In genomic region chr6:150485559-150486517, GRCh38 we compare ENCODE assay signal across 22 cellular contexts.
DNase-seq lines count a peak whose midpoint lies in the region; ATAC-seq, FAIRE-seq and TF ChIP-seq lines count a peak whose summit lies in the region.
"Had no signal": no experiment of that assay in that cellular context is flagged by ENCODE, and none has a peak within 500 bp of the region (broad histone marks: within the 10 kb centered on the region; RNA-seq: fewer than 3 reads in every experiment).

No MANE protein-coding gene starts in this region.

- H3K4me1 Mint-ChIP-seq in nephron progenitor cell = peaks cover 4% of the 10 kb centered on the region
- H3K4me1 Mint-ChIP-seq: nephron had no signal

- CTCF ChIA-PET in endothelial cell of umbilical vein (lab: Charles Lee) = interaction anchor here (1.1 kb wide), 1 partner anchor 67 kb away, joined by 4 read pairs; no protein-coding TSS in a partner anchor

- H3K9me1 ChIP-seq in endothelial cell of umbilical vein (replicated peaks; ENCODE audit: control insufficient read depth, extremely low read depth, insufficient read depth, low read length) = no peaks in the 10 kb centered on the region

- TSS peak; percentile 86 for BruUV-seq in endothelial cell of umbilical vein (replicated peaks; lab: Mats Ljungman, UMichigan)

- no peak for ATAC-seq in GM21423 (IDR thresholded peaks at IDR 0.05; ENCODE audit: unreplicated experiment)
- ATAC-seq: K562 had no signal

- dilution Hi-C loops in endothelial cell of umbilical vein (cut with MboI; ENCODE audit: extremely low pct_ligation_motif_present, low sequenced_read_pairs) = no loop called here

- H3K27ac ChIP-seq in endothelial cell of umbilical vein (ENCODE audit: insufficient read depth, low read depth, low read length) = no peak overlapping the region
- no peak overlapping the region for H3K27ac ChIP-seq in WERI-Rb-1
- H3K27ac ChIP-seq: RWPE1, spleen had no signal

- H3K27ac Mint-ChIP-seq in nephron progenitor cell = peak overlapping the region; percentile 25
- H3K27ac Mint-ChIP-seq: nephron had no signal

- POLR2A ChIA-PET in endothelial cell of umbilical vein (lab: Charles Lee) = no interaction called here

- no peak for TF ChIP-seq CTCF in Loucy (conservative IDR thresholded peaks at IDR 0.05; ENCODE audit: low read length)
- no peak for TF ChIP-seq CTCF in endothelial cell of umbilical vein (IDR thresholded peaks at IDR 0.05; ENCODE audit: extremely low read depth in 1 of 2, insufficient read depth in 1 of 2, low read depth in 1 of 2, low read length in 2 of 2)
- TF ChIP-seq CTCF in nephron progenitor cell (IDR thresholded peaks at IDR 0.05) = no peak
- TF ChIP-seq CTCF in WERI-Rb-1 (IDR thresholded peaks at IDR 0.05; ENCODE audit: low read depth, low read length) = no peak

- peaks cover 15% of the 10 kb centered on the region for H3K27me3 Mint-ChIP-seq in nephron progenitor cell (ENCODE audit: low read depth, poor library complexity)

- H4K20me1 ChIP-seq in Loucy (ENCODE audit: insufficient read depth, low read length, poor library complexity, severe bottlenecking) = no peaks in the 10 kb centered on the region
- H4K20me1 ChIP-seq in endothelial cell of umbilical vein (replicated peaks; ENCODE audit: control insufficient read depth, extremely low read depth, insufficient read depth, low read length) = no peaks in the 10 kb centered on the region

- no peaks in the 10 kb centered on the region for H3K9me2 ChIP-seq in Loucy (replicated peaks; ENCODE audit: low read depth, low read length)

- H2AFZ ChIP-seq in Loucy (ENCODE audit: low read length) = peak overlapping the region; percentile 54; the same call in 1 of the 2 replicates
- no peak overlapping the region for H2AFZ ChIP-seq in endothelial cell of umbilical vein (ENCODE audit: low read depth, low read length)

- H3K4me3 ChIP-seq in Loucy (ENCODE audit: low read length, poor library complexity, severe bottlenecking) (no peak overlapping the region), endothelial cell of umbilical vein (replicated peaks in 1 of 3; ENCODE audit: insufficient read depth in 1 of 3, low read depth in 1 of 3, low read length in 3 of 3) (no peak overlapping the region), WERI-Rb-1 (ENCODE audit: low read depth, low read length) (no peak overlapping the region)
- H3K4me3 ChIP-seq: K562, spleen had no signal

- FAIRE-seq in endothelial cell of umbilical vein (lab: Jason Lieb, UNC) = peak; percentile 81
- FAIRE-seq: H1, K562, keratinocyte had no signal

- TF ChIP-seq POLR2A in endothelial cell of umbilical vein (IDR thresholded peaks at IDR 0.05; ENCODE audit: low read depth, low read length) = no peak

- H3K4me2 ChIP-seq in Loucy (ENCODE audit: low read depth, low read length, poor library complexity, severe bottlenecking) (no peak overlapping the region), endothelial cell of umbilical vein (ENCODE audit: insufficient read depth, low read length) (no peak overlapping the region)

- no peaks in the 10 kb centered on the region for H3K9me3 ChIP-seq in Loucy (ENCODE audit: insufficient read depth, low read depth, low read length)
- H3K9me3 ChIP-seq in endothelial cell of umbilical vein (replicated peaks; ENCODE audit: control insufficient read depth, insufficient read depth, low read length) = no peaks in the 10 kb centered on the region
- H3K9me3 ChIP-seq in WERI-Rb-1 (ENCODE audit: severe bottlenecking) = no peaks in the 10 kb centered on the region
- H3K9me3 ChIP-seq: spleen had no signal

- H3K79me2 ChIP-seq in Loucy (ENCODE audit: insufficient read depth, low read length) (no peaks in the 10 kb centered on the region), endothelial cell of umbilical vein (ENCODE audit: control insufficient read depth, insufficient read depth, low read length) (no peaks in the 10 kb centered on the region)

- DNase-seq in DMS53 (lab: John Stamatoyannopoulos, UW) (peak; percentile 73), endothelial cell of umbilical vein (ENCODE audit: low read depth, low spot score) (peak; percentile 26), nephron progenitor cell (no peak), WERI-Rb-1 (no peak)
- DNase-seq in activated naive CD4-positive, alpha-beta T cell treated with anti-CD3 and anti-CD28 coated beads, Interleukin-2, amount 50 U/mL, for 16 hours = no peak
- DNase-seq: activated CD4-positive, alpha-beta T cell treated with anti-CD3 and anti-CD28 coated beads for 48 hours; activated effector memory CD4-positive, alpha-beta T cell treated with Interleukin-2 at 50 U/mL for 16 hours; EL; hypothalamus; midbrain; MV-4-11; NCI-H2081; NCI-H524 treated with DMSO at 0.1 percent for 48 hours; spleen; stimulated activated CD8-positive, alpha-beta memory T cell treated with anti-CD3 and anti-CD28 coated beads, Interleukin-4, amount 100 ng/mL, for 48 hours had no signal

- H3K36me3 ChIP-seq in Loucy (ENCODE audit: insufficient read depth, low read length) = no peaks in the 10 kb centered on the region
- H3K36me3 ChIP-seq in endothelial cell of umbilical vein (ENCODE audit: control insufficient read depth in 2 of 2, extremely low read depth in 1 of 2, insufficient read depth in 2 of 2, low read length in 2 of 2) = no peaks in the 10 kb centered on the region
- no peaks in the 10 kb centered on the region for H3K36me3 ChIP-seq in WERI-Rb-1
- H3K36me3 ChIP-seq: spleen had no signal

- H3K9ac ChIP-seq in Loucy (ENCODE audit: low read depth, low read length, poor library complexity, severe bottlenecking) (no peak overlapping the region), endothelial cell of umbilical vein (replicated peaks; ENCODE audit: extremely low read depth, insufficient read depth, low read length) (no peak overlapping the region)

- H3K4me1 ChIP-seq in Loucy (ENCODE audit: insufficient read depth, low read length, poor library complexity, severe bottlenecking) (peaks cover 2% of the 10 kb centered on the region), endothelial cell of umbilical vein (ENCODE audit: control insufficient read depth, extremely low read depth, insufficient read depth, low read length) (no peaks in the 10 kb centered on the region)
- H3K4me1 ChIP-seq: spleen had no signal

- no peak overlapping the region for H3K4me3 Mint-ChIP-seq in nephron progenitor cell
- H3K4me3 Mint-ChIP-seq: nephron had no signal

- peaks cover 15% of the 10 kb centered on the region for H3K9me3 Mint-ChIP-seq in nephron progenitor cell

- H3K27me3 ChIP-seq in Loucy (ENCODE audit: insufficient read depth, low read length, poor library complexity, severe bottlenecking) (no peaks in the 10 kb centered on the region), endothelial cell of umbilical vein (ENCODE audit: control insufficient read depth in 2 of 2, insufficient read depth in 2 of 2, low read length in 2 of 2) (no peaks in the 10 kb centered on the region), WERI-Rb-1 (ENCODE audit: insufficient read depth, low read depth, severe bottlenecking) (peaks cover 3% of the 10 kb centered on the region)
- H3K27me3 ChIP-seq: spleen had no signal

- intact Hi-C loops in endothelial cell of umbilical vein (cut with micrococcal nuclease) = no loop called here

- H3K36me3 Mint-ChIP-seq in nephron progenitor cell (ENCODE audit: low read depth) = peaks cover 7% of the 10 kb centered on the region

- no peaks in the 10 kb centered on the region for H3F3A ChIP-seq in Loucy (ENCODE audit: low read depth)

TF ChIP-seq in endothelial cell of umbilical vein, 7 proteins besides CTCF, POLR2A, EP300 and RAD21:
- TF ChIP-seq GATA2 (IDR thresholded peaks at IDR 0.05; ENCODE audit: insufficient read depth, insufficient read length, low read depth, low read length) (no peak), FOS (IDR thresholded peaks at IDR 0.05; ENCODE audit: borderline replicate concordance, insufficient read depth, low read length) (peak; percentile 35), JUN (IDR thresholded peaks at IDR 0.05; ENCODE audit: borderline replicate concordance, insufficient read depth, insufficient read length, low read depth) (peak; percentile 12)

Comparison
In these comparisons a context has a peak if more than half of its experiments do, and no peak if none do; other contexts are left out.
1. DNase-seq: peak in DMS53 (single experiment) and endothelial cell of umbilical vein (single experiment); none in nephron progenitor cell (single experiment), activated naive CD4-positive, alpha-beta T cell treated with anti-CD3 and anti-CD28 coated beads, Interleukin-2, amount 50 U/mL, for 16 hours (single experiment) and WERI-Rb-1 (single experiment).